ENCODE assay signal across 20 cellular contexts in genomic region chr3:88075497-88075896, GRCh38. TPM values are rescaled to one million over a fixed set of nuclear protein-coding genes. Genes with fewer than 3 reads are reported as not detected.
DNase-seq lines count a peak whose midpoint lies in the region; ATAC-seq and TF ChIP-seq lines count a peak whose summit lies in the region.
"Had no signal": no experiment of that assay in that cellular context is flagged by ENCODE, and none has a peak within 500 bp of the region (broad histone marks: within the 10 kb centered on the region; RNA-seq: fewer than 3 reads in every experiment).

No MANE protein-coding gene starts in this region.

- H3K27me3 Mint-ChIP-seq in dendritic cell treated with granulocyte-macrophage colony-stimulating factor and Interleukin-4, amounts not matched to agents 40 ng/mL and 50 ng/mL, for 4 days = no peaks in the 10 kb centered on the region
- H3K27me3 Mint-ChIP-seq in neural crest cell (ENCODE audit: low read depth) (no peaks in the 10 kb centered on the region), GM23338 (ENCODE audit: insufficient read depth, low read depth, poor library complexity) (no peaks in the 10 kb centered on the region)

- no peak for TF ChIP-seq CTCF in cardiac muscle cell (IDR thresholded peaks at IDR 0.05; ENCODE audit: low read depth, low read length)
- TF ChIP-seq CTCF in Loucy (conservative IDR thresholded peaks at IDR 0.05; ENCODE audit: low read length) = no peak
- TF ChIP-seq CTCF in neural crest cell (conservative IDR thresholded peaks at IDR 0.05) = no peak
- no peak for TF ChIP-seq CTCF in GM23338 (conservative IDR thresholded peaks at IDR 0.05; ENCODE audit: low read depth in 2 of 2)

- H3K4me2 ChIP-seq in Loucy (ENCODE audit: low read depth, low read length, poor library complexity, severe bottlenecking) = peak overlapping the region; percentile 15
- no peak overlapping the region for H3K4me2 ChIP-seq in GM23338

- H3K9me2 ChIP-seq in Loucy (replicated peaks; ENCODE audit: low read depth, low read length) (no peaks in the 10 kb centered on the region), GM23338 (ENCODE audit: insufficient read depth) (no peaks in the 10 kb centered on the region)

- no peak overlapping the region for H2AFZ ChIP-seq in Loucy (ENCODE audit: low read length)
- no peak overlapping the region for H2AFZ ChIP-seq in GM23338

- H3K9me3 ChIP-seq in cardiac muscle cell (ENCODE audit: low read depth) (no peaks in the 10 kb centered on the region), Loucy (ENCODE audit: insufficient read depth, low read depth, low read length) (0 out of 2 replicates have a peak, but pooled peaks cover 2% of the 10 kb centered on the region)
- H3K9me3 ChIP-seq: MG63, SJCRH30 had no signal

- intact Hi-C loops in cardiac septum (cut with DNase I) = no loop called here
- intact Hi-C loops in dendritic cell treated with granulocyte-macrophage colony-stimulating factor and Interleukin-4, amounts not matched to agents 40 ng/mL and 50 ng/mL, for 4 days (cut with micrococcal nuclease) = no loop called here

- H3K4me1 ChIP-seq in cardiac muscle cell (ENCODE audit: low read depth) (peaks cover 3% of the 10 kb centered on the region), Loucy (ENCODE audit: insufficient read depth, low read length, poor library complexity, severe bottlenecking) (peaks cover 18% of the 10 kb centered on the region), GM23338 (ENCODE audit: insufficient read depth) (0 out of 2 replicates have a peak, but pooled peaks cover 3% of the 10 kb centered on the region)
- H3K4me1 ChIP-seq: SJCRH30 had no signal

- DNase-seq in cardiac muscle cell (ENCODE audit: low read depth in 1 of 2, low spot score in 1 of 2) (no peak), cardiac septum (ENCODE audit: low spot score) (no peak), neural crest cell (ENCODE audit: low read depth, low spot score) (no peak), hippocampal formation (lab: John Stamatoyannopoulos, UW) (no peak), NCI-H2171 (lab: John Stamatoyannopoulos, UW) (no peak), GM23338 (ENCODE audit: low spot score) (no peak)
- DNase-seq: C1 segment of cervical spinal cord, DMS79 treated with DMSO at 0.1 percent for 48 hours, H7, IMR-90, Karpas-422, MG63, NCI-H1048, NCI-H1436, NCI-H1930, NCI-H345, NCI-H524 treated with DMSO at 0.1 percent for 48 hours, SJCRH30 had no signal

- H3K27me3 ChIP-seq in cardiac muscle cell (no peaks in the 10 kb centered on the region), Loucy (ENCODE audit: insufficient read depth, low read length, poor library complexity, severe bottlenecking) (no peaks in the 10 kb centered on the region), GM23338 (ENCODE audit: insufficient read depth) (no peaks in the 10 kb centered on the region)
- H3K27me3 ChIP-seq: MG63, SJCRH30 had no signal

- peak overlapping the region; percentile 1 for H3K27ac Mint-ChIP-seq in dendritic cell treated with granulocyte-macrophage colony-stimulating factor and Interleukin-4, amounts not matched to agents 40 ng/mL and 50 ng/mL, for 4 days
- H3K27ac Mint-ChIP-seq in neural crest cell (ENCODE audit: unreplicated experiment) (peak overlapping the region; percentile 70), GM23338 (no peak overlapping the region)

- H3K79me2 ChIP-seq in Loucy (ENCODE audit: insufficient read depth, low read length) (peaks cover 98% of the 10 kb centered on the region), GM23338 (replicated peaks; ENCODE audit: insufficient read depth) (peaks cover 53% of the 10 kb centered on the region)

- peaks cover 45% of the 10 kb centered on the region for H3K4me1 Mint-ChIP-seq in dendritic cell treated with granulocyte-macrophage colony-stimulating factor and Interleukin-4, amounts not matched to agents 40 ng/mL and 50 ng/mL, for 4 days (ENCODE audit: low read depth)
- peaks cover 3% of the 10 kb centered on the region for H3K4me1 Mint-ChIP-seq in neural crest cell
- peaks cover 2% of the 10 kb centered on the region; the same call in 2 of the 3 replicates for H3K4me1 Mint-ChIP-seq in GM23338

- no peaks in the 10 kb centered on the region for H3K9me3 Mint-ChIP-seq in dendritic cell treated with granulocyte-macrophage colony-stimulating factor and Interleukin-4, amounts not matched to agents 40 ng/mL and 50 ng/mL, for 4 days
- H3K9me3 Mint-ChIP-seq in neural crest cell (peaks cover 6% of the 10 kb centered on the region), GM23338 (no peaks in the 10 kb centered on the region)

- peak overlapping the region; percentile 12 for H3K27ac ChIP-seq in cardiac muscle cell
- H3K27ac ChIP-seq in GM23338 (ENCODE audit: low read depth) = no peak overlapping the region
- H3K27ac ChIP-seq: SJCRH30 had no signal

- no peak overlapping the region for H3K9ac ChIP-seq in Loucy (ENCODE audit: low read depth, low read length, poor library complexity, severe bottlenecking)

- H3K4me3 ChIP-seq in cardiac muscle cell (no peak overlapping the region), Loucy (ENCODE audit: low read length, poor library complexity, severe bottlenecking) (no peak overlapping the region), GM23338 (no peak overlapping the region)
- H3K4me3 ChIP-seq: MG63, SJCRH30 had no signal

- H4K20me1 ChIP-seq in Loucy (ENCODE audit: insufficient read depth, low read length, poor library complexity, severe bottlenecking) = peaks cover 75% of the 10 kb centered on the region
- H4K20me1 ChIP-seq in GM23338 (replicated peaks; ENCODE audit: insufficient read depth) = no peaks in the 10 kb centered on the region

- H3F3A ChIP-seq in Loucy (ENCODE audit: low read depth) (no peaks in the 10 kb centered on the region), GM23338 (replicated peaks; ENCODE audit: low read depth) (no peaks in the 10 kb centered on the region)

- no peak overlapping the region for H3K4me3 Mint-ChIP-seq in dendritic cell treated with granulocyte-macrophage colony-stimulating factor and Interleukin-4, amounts not matched to agents 40 ng/mL and 50 ng/mL, for 4 days
- H3K4me3 Mint-ChIP-seq in neural crest cell (no peak overlapping the region), GM23338 (no peak overlapping the region)

- H3K36me3 ChIP-seq in cardiac muscle cell (no peaks in the 10 kb centered on the region), Loucy (ENCODE audit: insufficient read depth, low read length) (0 out of 2 replicates have a peak, but pooled peaks cover 6% of the 10 kb centered on the region), GM23338 (ENCODE audit: insufficient read depth) (no peaks in the 10 kb centered on the region)
- H3K36me3 ChIP-seq: SJCRH30 had no signal

- ATAC-seq in GM23338 = no peak

- H3K36me3 Mint-ChIP-seq in dendritic cell treated with granulocyte-macrophage colony-stimulating factor and Interleukin-4, amounts not matched to agents 40 ng/mL and 50 ng/mL, for 4 days (ENCODE audit: low read depth) = peaks cover 6% of the 10 kb centered on the region
- peaks cover 17% of the 10 kb centered on the region for H3K36me3 Mint-ChIP-seq in neural crest cell (ENCODE audit: low read depth)
- peaks cover 6% of the 10 kb centered on the region; the same call in 2 of the 3 replicates for H3K36me3 Mint-ChIP-seq in GM23338 (ENCODE audit: low read depth)

TF ChIP-seq in GM23338, 12 proteins besides CTCF, POLR2A, EP300 and RAD21 (continues in another document):
- TF ChIP-seq NANOG (IDR thresholded peaks at IDR 0.05; ENCODE audit: borderline replicate concordance) (no peak), ZNF114 (CRISPR knock-in tag; IDR thresholded peaks at IDR 0.05) (no peak), EZH2 (IDR thresholded peaks at IDR 0.05; ENCODE audit: low read depth, unreplicated experiment) (no peak), EZH2phosphoT487 (IDR thresholded peaks at IDR 0.05; ENCODE audit: unreplicated experiment) (no peak), JUNB (IDR thresholded peaks at IDR 0.05; ENCODE audit: unreplicated experiment) (no peak), ETS1 (IDR thresholded peaks at IDR 0.05) (no peak), STAT1 (IDR thresholded peaks at IDR 0.05; ENCODE audit: unreplicated experiment) (no peak)

RNA-seq across cellular contexts. Expression of gene ZNF654, which starts 16.4 kb away (rescaled TPM):
- 12.0 TPM in 2 replicates for total RNA-seq in cardiac muscle cell
- polyA plus RNA-seq in cardiac muscle cell = 13.1 and 13.6 TPM in 2 replicates
- total RNA-seq in cardiac septum = 14.7 TPM
- 7.2 and 8.6 TPM in 2 replicates for total RNA-seq in neural crest cell
- total RNA-seq in GM23338 (2014; rRNA removed; shearing (Covaris generic)) = 7.5 and 9.9 TPM in 2 replicates
- 2.8 and 6.2 TPM in 2 replicates for polyA plus RNA-seq in GM23338 (2016; fragmentation: Nextera tagmentation; extraction: Ambion mirVana)

RNA-seq across cellular contexts. Expression of gene CGGBP1, which starts 16.7 kb away (rescaled TPM):
- total RNA-seq in cardiac muscle cell (36.8 and 46.7 TPM in 2 replicates), cardiac septum (48.5 TPM), neural crest cell (95.5 and 102 TPM in 2 replicates)
- polyA plus RNA-seq in cardiac muscle cell (46.8 and 63.8 TPM in 2 replicates), GM23338 (2016; fragmentation: Nextera tagmentation; extraction: Ambion mirVana) (45.3 and 55.5 TPM in 2 replicates)
- total RNA-seq in GM23338 (2014; rRNA removed; shearing (Covaris generic)) = 61.3 and 63.5 TPM in 2 replicates
